ENCODE assay signal across 31 cellular contexts in genomic region chrX:48852857-48853256, GRCh38. TPM values are rescaled to one million over a fixed set of nuclear protein-coding genes. Genes with fewer than 3 reads are reported as not detected.
"Had no signal": no experiment of that assay in that cellular context is flagged by ENCODE, and none has a peak within 500 bp of the region (broad histone marks: within the 10 kb centered on the region; RNA-seq: fewer than 3 reads in every experiment).

No MANE protein-coding gene starts in this region.

- H3K36me3 ChIP-seq: stomach, suprapubic skin, thoracic aorta, thyroid gland, tibial artery, tibial nerve, transverse colon, upper lobe of left lung, upper lobe of right lung, uterus, vagina had no signal

- H3K9me3 Mint-ChIP-seq: stimulated activated effector memory CD8-positive, alpha-beta T cell treated with anti-CD3 and anti-CD28 coated beads, Interleukin-12 subunit alpha, Interleukin-12 subunit beta, amount 100 ng/mL, for 72 hours; stimulated activated memory B cell treated with anti-CD40 and anti-IgM and Interleukin-4, amounts not matched to agents 10 μg/mL and 1 μg/mL and 100 μg/mL, for 72 hours; stimulated activated naive CD8-positive, alpha-beta T cell treated with anti-CD3 and anti-CD28 coated beads, Interleukin-15, amount 100 ng/mL, for 72 hours; stimulated activated naive CD8-positive, alpha-beta T cell treated with anti-CD3 and anti-CD28 coated beads, Interleukin-15, Interleukin-2, amounts not matched to agents 100 ng/mL and 50 ng/mL, for 24 hours had no signal

- H3K27me3 ChIP-seq: suprapubic skin, testis, thyroid gland, tibial artery, transverse colon, upper lobe of left lung, upper lobe of right lung, uterus, vagina had no signal

- H3K4me3 Mint-ChIP-seq: stimulated activated effector memory CD8-positive, alpha-beta T cell treated with anti-CD3 and anti-CD28 coated beads, Interleukin-12 subunit alpha, Interleukin-12 subunit beta, amount 100 ng/mL, for 72 hours; stimulated activated memory B cell treated with anti-CD40 and anti-IgM and Interleukin-4, amounts not matched to agents 10 μg/mL and 1 μg/mL and 100 μg/mL, for 72 hours; stimulated activated naive B cell treated with anti-CD40 and anti-IgM and Interleukin-4, amounts not matched to agents 10 μg/mL and 1 μg/mL and 100 μg/mL, for 72 hours; stimulated activated naive CD8-positive, alpha-beta T cell treated with anti-CD3 and anti-CD28 coated beads, Interleukin-15, amount 100 ng/mL, for 72 hours; stimulated activated naive CD8-positive, alpha-beta T cell treated with anti-CD3 and anti-CD28 coated beads, Interleukin-15, Interleukin-2, amounts not matched to agents 100 ng/mL and 50 ng/mL, for 24 hours; type B pancreatic cell had no signal

- H3K27ac ChIP-seq: stomach, suprapubic skin, testis, thoracic aorta, thyroid gland, tibial artery, tibial nerve, transverse colon, upper lobe of left lung, upper lobe of right lung, uterus, vagina had no signal

- ATAC-seq: stimulated activated effector memory CD8-positive, alpha-beta T cell treated with anti-CD3 and anti-CD28 coated beads, Interleukin-12 subunit alpha, Interleukin-12 subunit beta, amount 100 ng/mL, for 72 hours; stimulated activated memory B cell treated with anti-CD40 and anti-IgM and Interleukin-4, amounts not matched to agents 10 μg/mL and 1 μg/mL and 100 μg/mL, for 72 hours; stimulated activated naive B cell treated with anti-CD40 and anti-IgM and Interleukin-4, amounts not matched to agents 10 μg/mL and 1 μg/mL and 100 μg/mL, for 72 hours; stimulated activated naive CD8-positive, alpha-beta T cell treated with anti-CD3 and anti-CD28 coated beads, Interleukin-15, amount 100 ng/mL, for 72 hours; stimulated activated naive CD8-positive, alpha-beta T cell treated with anti-CD3 and anti-CD28 coated beads, Interleukin-15, Interleukin-2, amounts not matched to agents 100 U/mL and 50 U/mL, for 24 hours; upper lobe of right lung had no signal

- H3K36me3 Mint-ChIP-seq: stimulated activated effector memory CD8-positive, alpha-beta T cell treated with anti-CD3 and anti-CD28 coated beads, Interleukin-12 subunit alpha, Interleukin-12 subunit beta, amount 100 ng/mL, for 72 hours; stimulated activated memory B cell treated with anti-CD40 and anti-IgM and Interleukin-4, amounts not matched to agents 10 μg/mL and 1 μg/mL and 100 μg/mL, for 72 hours; type B pancreatic cell had no signal

- DNase-seq: stimulated activated CD4-positive, alpha-beta T cell treated with anti-CD3 and anti-CD28 coated beads, Interleukin-2, amount 100 ng/mL, for 48 hours; stimulated activated CD4-positive, alpha-beta T cell treated with anti-CD3 and anti-CD28 coated beads, Interleukin-4, amount 100 ng/mL, for 1 hour; stimulated activated CD4-positive, alpha-beta T cell treated with anti-CD3 and anti-CD28 coated beads, Interleukin-4, amount 100 ng/mL, for 24 hours; stimulated activated CD4-positive, alpha-beta T cell treated with anti-CD3 and anti-CD28 coated beads, Interleukin-4, amount 100 ng/mL, for 4 hours; stimulated activated CD8-positive, alpha-beta memory T cell treated with anti-CD3 and anti-CD28 coated beads, Interleukin-4, amount 100 ng/mL, for 48 hours; stimulated activated naive B cell treated with anti-CD40 and anti-IgM and Interleukin-4, amounts not matched to agents 10 μg/mL and 1 μg/mL and 100 μg/mL, for 72 hours; stimulated activated naive CD4-positive, alpha-beta T cell; stimulated activated naive CD4-positive, alpha-beta T cell treated with Interleukin-2 at 50 U/mL for 16 hours; stimulated activated naive CD8-positive, alpha-beta T cell treated with anti-CD3 and anti-CD28 coated beads, Interleukin-15, amount 100 ng/mL, for 72 hours; stimulated activated naive CD8-positive, alpha-beta T cell treated with anti-CD3 and anti-CD28 coated beads, Interleukin-15, Interleukin-2, amounts not matched to agents 100 U/mL and 50 U/mL, for 24 hours; stomach; substantia nigra; testis; thyroid gland; tibial artery; transverse colon; upper lobe of left lung; upper lobe of right lung; uterus had no signal

- H3K4me1 ChIP-seq: stomach, suprapubic skin, testis, thyroid gland, tibial artery, tibial nerve, transverse colon, upper lobe of left lung, upper lobe of right lung, uterus, vagina had no signal

- H3K27ac Mint-ChIP-seq: stimulated activated effector memory CD8-positive, alpha-beta T cell treated with anti-CD3 and anti-CD28 coated beads, Interleukin-12 subunit alpha, Interleukin-12 subunit beta, amount 100 ng/mL, for 72 hours; stimulated activated memory B cell treated with anti-CD40 and anti-IgM and Interleukin-4, amounts not matched to agents 10 μg/mL and 1 μg/mL and 100 μg/mL, for 72 hours; stimulated activated naive B cell treated with anti-CD40 and anti-IgM and Interleukin-4, amounts not matched to agents 10 μg/mL and 1 μg/mL and 100 μg/mL, for 72 hours; stimulated activated naive CD8-positive, alpha-beta T cell treated with anti-CD3 and anti-CD28 coated beads, Interleukin-15, Interleukin-2, amounts not matched to agents 100 ng/mL and 50 ng/mL, for 24 hours; type B pancreatic cell had no signal

- H3K4me3 ChIP-seq: stomach, suprapubic skin, testis, thoracic aorta, thyroid gland, tibial artery, tibial nerve, transverse colon, upper lobe of left lung, upper lobe of right lung, uterus, vagina had no signal

- H3K9me3 ChIP-seq: suprapubic skin, testis, thoracic aorta, thyroid gland, tibial nerve, transverse colon, upper lobe of left lung, upper lobe of right lung, uterus, vagina had no signal

RNA-seq across cellular contexts. Expression of gene ERAS, which starts 26.5 kb away (rescaled TPM):
- total RNA-seq: stomach, subcutaneous adipose tissue, suprapubic skin, temporal lobe, thoracic aorta, thyroid gland, tibial nerve, transverse colon, upper lobe of left lung, upper lobe of right lung, ureter, urinary bladder, vagina had no signal
